28 cellular contexts compared by ENCODE assay signal in the genomic region with DNA sequence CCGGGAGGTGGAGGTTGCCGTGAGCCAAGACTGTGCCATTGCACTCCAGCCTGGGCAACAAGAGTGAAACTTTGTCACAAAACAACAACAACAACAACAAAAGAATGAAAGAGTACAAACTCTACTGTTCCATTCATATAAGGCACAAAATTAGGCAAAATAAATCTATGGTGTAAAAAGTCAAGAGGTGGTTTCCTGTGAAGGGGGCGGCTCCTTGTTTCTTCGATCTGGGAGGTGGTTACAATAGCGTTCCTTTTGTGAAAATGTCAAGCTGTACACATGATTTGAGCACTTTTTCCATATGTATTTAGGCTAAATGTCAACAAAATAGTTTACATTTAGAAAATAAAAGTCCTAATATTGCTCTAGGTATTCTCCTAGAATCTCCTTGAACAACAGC. TPM values are rescaled to one million over a fixed set of nuclear protein-coding genes. Genes with fewer than 3 reads are reported as not detected.
DNase-seq lines count a peak whose midpoint lies in the region; ATAC-seq and TF ChIP-seq lines count a peak whose summit lies in the region.
"Had no signal": no experiment of that assay in that cellular context is flagged by ENCODE, and none has a peak within 500 bp of the region (broad histone marks: within the 10 kb centered on the region; RNA-seq: fewer than 3 reads in every experiment).

No MANE protein-coding gene starts in this region.

- no peak overlapping the region for H3K9ac ChIP-seq in subcutaneous abdominal adipose tissue (ENCODE audit: low read length in 5 of 5)

- no peaks in the 10 kb centered on the region for H3K36me3 ChIP-seq in subcutaneous abdominal adipose tissue (ENCODE audit: control insufficient read depth in 5 of 5, insufficient read depth in 5 of 5, low read length in 5 of 5)
- H3K36me3 ChIP-seq: ascending aorta, cardiac muscle cell, MG63 had no signal

- peaks cover 47 to 53% (median 48%) of the 10 kb centered on the region in 3 donors for H3K4me1 Mint-ChIP-seq in T-cell
- H3K4me1 Mint-ChIP-seq in naive thymus-derived CD8-positive, alpha-beta T cell: peaks cover 29 to 49% (median 46%) of the 10 kb centered on the region in 4 donors

- peaks cover 3 to 92% (median 80%) of the 10 kb centered on the region in 5 donors for H3K4me1 ChIP-seq in subcutaneous abdominal adipose tissue (ENCODE audit: control insufficient read depth in 5 of 5, insufficient read depth in 5 of 5, low read length in 5 of 5)

- H3K4me3 ChIP-seq in subcutaneous abdominal adipose tissue (ENCODE audit: low read depth in 1 of 5, low read length in 5 of 5): no peak overlapping the region
- H3K4me3 ChIP-seq: ascending aorta, cardiac muscle cell, K562, lung, MG63 had no signal

- H3K4me3 Mint-ChIP-seq in T-cell: peak overlapping the region in 1 of 3 donors; percentile 47
- H3K4me3 Mint-ChIP-seq in naive thymus-derived CD8-positive, alpha-beta T cell: peak overlapping the region in 6 of 10 donors; percentile 1 to 56 (median 38)
- H3K4me3 Mint-ChIP-seq: activated CD4-positive, alpha-beta T cell treated with anti-CD3 and anti-CD28 coated beads, Interleukin-2, amount 10 ng/mL, durations not matched to agents 7 days and 5 days; activated naive CD4-positive, alpha-beta T cell treated with anti-CD3 and anti-CD28 coated beads, Interleukin-2, amount 50 U/mL, for 24 hours; endodermal cell had no signal

- peak; percentile 33 for DNase-seq in activated CD8-positive, alpha-beta memory T cell treated with anti-CD3 and anti-CD28 coated beads for 24 hours
- DNase-seq in activated CD8-positive, alpha-beta memory T cell treated with anti-CD3 and anti-CD28 coated beads, Interleukin-2, amount 50 U/mL, for 4 hours: no peak
- DNase-seq in T-cell (no peak), omental fat pad (ENCODE audit: low spot score) (no peak)
- no peak for DNase-seq in naive thymus-derived CD8-positive, alpha-beta T cell
- DNase-seq: 8988T; activated CD4-positive, alpha-beta T cell treated with anti-CD3 and anti-CD28 coated beads, Interleukin-2, amount 10 ng/mL, durations not matched to agents 7 days and 5 days; COR-L47; DMS53; endodermal cell; foreskin fibroblast; GDM1; MG63; NCI-H2029; NCI-H526; right cardiac atrium; stimulated activated CD4-positive, alpha-beta T cell treated with anti-CD3 and anti-CD28 coated beads, Interleukin-2, amount 100 ng/mL, for 48 hours; SW 1271; T1000 had no signal

- H3K27me3 Mint-ChIP-seq in T-cell: no peaks in the 10 kb centered on the region
- no peaks in the 10 kb centered on the region for H3K27me3 Mint-ChIP-seq in naive thymus-derived CD8-positive, alpha-beta T cell
- H3K27me3 Mint-ChIP-seq: activated CD4-positive, alpha-beta T cell treated with anti-CD3 and anti-CD28 coated beads, Interleukin-2, amount 10 ng/mL, durations not matched to agents 7 days and 5 days; activated naive CD4-positive, alpha-beta T cell treated with anti-CD3 and anti-CD28 coated beads, Interleukin-2, amount 50 U/mL, for 24 hours had no signal

- ATAC-seq in T-cell (replicated peaks in 1 of 4): peak in 3 of 4 experiments; percentile 24 to 46 (median 35)
- ATAC-seq in naive thymus-derived CD8-positive, alpha-beta T cell: peak; percentile 35 to 55
- no peak for ATAC-seq in GM18861 (IDR thresholded peaks at IDR 0.05; ENCODE audit: unreplicated experiment)
- ATAC-seq in GM18867 (IDR thresholded peaks at IDR 0.05; ENCODE audit: unreplicated experiment): no peak
- no peak for ATAC-seq in omental fat pad (ENCODE audit: low FRiP score)
- ATAC-seq: HCT116 had no signal

- no peak for TF ChIP-seq CTCF in omental fat pad (IDR thresholded peaks at IDR 0.05)

- no peaks in the 10 kb centered on the region for H3K9me3 ChIP-seq in subcutaneous abdominal adipose tissue (ENCODE audit: control insufficient read depth in 5 of 5, low read length in 5 of 5)
- H3K9me3 ChIP-seq: ascending aorta, MG63 had no signal

- no peak overlapping the region for H3K27ac Mint-ChIP-seq in T-cell
- H3K27ac Mint-ChIP-seq in naive thymus-derived CD8-positive, alpha-beta T cell: peak overlapping the region in 3 of 10 donors; percentile 2 to 47 (median 44)
- H3K27ac Mint-ChIP-seq: activated CD4-positive, alpha-beta T cell treated with anti-CD3 and anti-CD28 coated beads, Interleukin-2, amount 10 ng/mL, durations not matched to agents 7 days and 5 days; activated naive CD4-positive, alpha-beta T cell treated with anti-CD3 and anti-CD28 coated beads, Interleukin-2, amount 50 U/mL, for 24 hours had no signal

- H3K27ac ChIP-seq in subcutaneous abdominal adipose tissue (ENCODE audit: low read depth, low read length): peak overlapping the region; percentile 38
- H3K27ac ChIP-seq: ascending aorta, cardiac muscle cell had no signal

- no peaks in the 10 kb centered on the region for H3K27me3 ChIP-seq in subcutaneous abdominal adipose tissue (ENCODE audit: control insufficient read depth in 5 of 5, insufficient read depth in 4 of 5, low read length in 5 of 5)
- H3K27me3 ChIP-seq: ascending aorta, cardiac muscle cell, MG63 had no signal

- H3K36me3 Mint-ChIP-seq in T-cell: no peaks in the 10 kb centered on the region
- H3K36me3 Mint-ChIP-seq in naive thymus-derived CD8-positive, alpha-beta T cell: no peaks in the 10 kb centered on the region

- POLR2A ChIA-PET in T-cell (lab: Charles Lee): interaction anchor here in 1 of 2 donors (0.6 kb wide), 1 partner anchor 266 kb away, joined by 3 read pairs; no protein-coding TSS in a partner anchor
- POLR2A ChIA-PET in naive thymus-derived CD8-positive, alpha-beta T cell (lab: Charles Lee): no interaction called here

- no peaks in the 10 kb centered on the region for H3K9me3 Mint-ChIP-seq in T-cell
- no peaks in the 10 kb centered on the region for H3K9me3 Mint-ChIP-seq in naive thymus-derived CD8-positive, alpha-beta T cell
- H3K9me3 Mint-ChIP-seq: activated CD4-positive, alpha-beta T cell treated with anti-CD3 and anti-CD28 coated beads, Interleukin-2, amount 10 ng/mL, durations not matched to agents 7 days and 5 days; activated naive CD4-positive, alpha-beta T cell treated with anti-CD3 and anti-CD28 coated beads, Interleukin-2, amount 50 U/mL, for 24 hours; endodermal cell had no signal

- CTCF ChIA-PET in T-cell (lab: Charles Lee): interaction anchor here in 1 of 2 donors (0.7 kb wide), 1 partner anchor 9 kb away, joined by 3 read pairs; no protein-coding TSS in a partner anchor

RNA-seq across cellular contexts. Expression of a gene that starts 6.9 kb away (rescaled TPM):
- total RNA-seq in T-cell: 10 to 100 TPM; 13.8 to 41.1 (median 15.0) TPM
- total RNA-seq in naive thymus-derived CD8-positive, alpha-beta T cell: 10 to 100 TPM; 22.8 to 25.9 TPM
- polyA plus RNA-seq in naive thymus-derived CD8-positive, alpha-beta T cell: 10 to 100 TPM; 10.8 to 16.7 (median 12.0) TPM
- 10 to 100 TPM; 30.7 to 42.7 (median 39.6) TPM for total RNA-seq in omental fat pad

Comparison
In these comparisons a context has a peak if more than half of its experiments do, and no peak if none do; other contexts are left out.
1. ATAC-seq: peak in T-cell (3 of 4) and naive thymus-derived CD8-positive, alpha-beta T cell (2 of 2); none in GM18861 (single experiment), GM18867 (single experiment) and omental fat pad (single experiment).